9 cellular contexts compared by ENCODE assay signal in genomic region chr14:89466460-89466859, GRCh38. TPM values are rescaled to one million over a fixed set of nuclear protein-coding genes. Genes with fewer than 3 reads are reported as not detected.
A peak's percentile ranks its signal among the peaks of the same experiment; 100 is the strongest.
DNase-seq lines count a peak whose midpoint lies in the region; ATAC-seq, FAIRE-seq and TF ChIP-seq lines count a peak whose summit lies in the region.
"Had no signal": no experiment of that assay in that cellular context is flagged by ENCODE, and none has a peak within 500 bp of the region (broad histone marks: within the 10 kb centered on the region; RNA-seq: fewer than 3 reads in every experiment).

No MANE protein-coding gene starts in this region.

- no peaks in the 10 kb centered on the region for H3K36me3 ChIP-seq in Peyer's patch
- H3K36me3 ChIP-seq in H1 (ENCODE audit: control insufficient read depth in 2 of 4, insufficient read depth in 4 of 4, low read length in 3 of 4): no peaks in the 10 kb centered on the region
- H3K36me3 ChIP-seq in OCI-LY7 (ENCODE audit: insufficient read depth, low read length): no peaks in the 10 kb centered on the region
- no peaks in the 10 kb centered on the region for H3K36me3 ChIP-seq in osteoblast (ENCODE audit: insufficient read depth, low read length)

- no peak overlapping the region for H3K4me3 Mint-ChIP-seq in activated naive CD4-positive, alpha-beta T cell treated with anti-CD3 and anti-CD28 coated beads for 36 hours
- H3K4me3 Mint-ChIP-seq in stimulated activated naive CD8-positive, alpha-beta T cell treated with anti-CD3 and anti-CD28 coated beads, Interleukin-15, amount 100 ng/mL, for 72 hours: peak overlapping the region; percentile 32 to 50
- no peak overlapping the region for H3K4me3 Mint-ChIP-seq in MCF 10A (ENCODE audit: unreplicated experiment)

- H2BK20ac ChIP-seq in H1 (ENCODE audit: low read length): 0 out of 2 replicates have a peak overlapping the region, but pooled peaks have one; percentile 8

- DNase-seq in activated naive CD4-positive, alpha-beta T cell treated with anti-CD3 and anti-CD28 coated beads for 36 hours: peak; percentile 30
- no peak for DNase-seq in activated naive CD4-positive, alpha-beta T cell treated with anti-CD3 and anti-CD28 coated beads, Interleukin-2, amount 50 U/mL, for 16 hours
- DNase-seq in Peyer's patch (peak in 2 of 3 donors; percentile 32 to 63), H1 (ENCODE audit: low read depth in 1 of 2, low spot score in 2 of 2) (no peak), OCI-LY7 (ENCODE audit: low spot score) (no peak), MCF 10A (ENCODE audit: unreplicated experiment) (no peak), osteoblast (ENCODE audit: insufficient read length, low spot score, missing footprints) (no peak)
- DNase-seq in stimulated activated naive CD8-positive, alpha-beta T cell treated with anti-CD3 and anti-CD28 coated beads, Interleukin-15, amount 100 ng/mL, for 72 hours: peak; percentile 33 to 53
- DNase-seq: PC-3 had no signal

- H3K9me3 ChIP-seq in Peyer's patch: no peaks in the 10 kb centered on the region
- H3K9me3 ChIP-seq in H1 (ENCODE audit: insufficient read depth in 2 of 2, low read depth in 1 of 2, low read length in 1 of 2): no peaks in the 10 kb centered on the region
- no peaks in the 10 kb centered on the region for H3K9me3 ChIP-seq in OCI-LY7 (ENCODE audit: low read length)
- H3K9me3 ChIP-seq in osteoblast (ENCODE audit: low read depth, low read length): no peaks in the 10 kb centered on the region

- peaks cover 5% of the 10 kb centered on the region; the same call in 1 of the 2 replicates for H3K79me1 ChIP-seq in H1 (ENCODE audit: low read depth, low read length)

- TF ChIP-seq EP300 in H1 (IDR thresholded peaks at IDR 0.05; ENCODE audit: borderline replicate concordance in 1 of 2, low read depth in 2 of 2, low read length in 2 of 2): no peak

- no peak for TF ChIP-seq POLR2A in Peyer's patch (IDR thresholded peaks at IDR 0.05)
- TF ChIP-seq POLR2A in H1 (IDR thresholded peaks at IDR 0.05; ENCODE audit: control extremely low read depth in 1 of 2, low read depth in 2 of 2, low read length in 2 of 2): no peak

- H3K27me3 Mint-ChIP-seq in activated naive CD4-positive, alpha-beta T cell treated with anti-CD3 and anti-CD28 coated beads for 36 hours (ENCODE audit: low read depth): no peaks in the 10 kb centered on the region
- H3K27me3 Mint-ChIP-seq in stimulated activated naive CD8-positive, alpha-beta T cell treated with anti-CD3 and anti-CD28 coated beads, Interleukin-15, amount 100 ng/mL, for 72 hours: no peaks in the 10 kb centered on the region
- no peaks in the 10 kb centered on the region for H3K27me3 Mint-ChIP-seq in MCF 10A (ENCODE audit: insufficient read depth, unreplicated experiment)

- H3K9ac ChIP-seq in H1 (replicated peaks in 1 of 4; ENCODE audit: extremely low read depth in 1 of 4, low read depth in 3 of 4, low read length in 3 of 4): no peak overlapping the region

- 85% methylated on average over 5 of the region's 5 CpGs; no CpG with 5 or more reads in 1 of the 2 experiments for WGBS in H1 (ENCODE audit: extremely low coverage in 1 of 2, insufficient coverage in 1 of 2, insufficient read length in 1 of 2, insufficient replicate concordance in 2 of 2, low coverage in 1 of 2, low lambda C conversion rate in 2 of 2, missing lambda C conversion rate in 1 of 2), 2 experiments

- H3K4me3 ChIP-seq in Peyer's patch (no peak overlapping the region), H1 (ENCODE audit: extremely low read depth in 1 of 4, insufficient read depth in 2 of 4, low read depth in 3 of 4, low read length in 4 of 4) (no peak overlapping the region), OCI-LY7 (ENCODE audit: low read depth, low read length, poor library complexity, severe bottlenecking) (no peak overlapping the region), osteoblast (ENCODE audit: insufficient read depth, low read length) (no peak overlapping the region)

- CTCF ChIA-PET in activated naive CD4-positive, alpha-beta T cell treated with anti-CD3 and anti-CD28 coated beads for 36 hours (lab: Charles Lee): interaction anchor here (1.6 kb wide), 1 partner anchor 13 kb away, joined by 3 read pairs; no protein-coding TSS in a partner anchor
- CTCF ChIA-PET in H1 (lab: Charles Lee; ENCODE audit: partially characterized antibody): interaction anchor here (0.8 to 3.4 kb wide), 14 partner anchors 10 to 382 kb away, joined by 3 to 18 read pairs (median 4); no protein-coding TSS in a partner anchor
- CTCF ChIA-PET in OCI-LY7 (lab: Charles Lee; ENCODE audit: unreplicated experiment): no interaction called here
- CTCF ChIA-PET in MCF 10A (lab: Yijun Ruan, JAX): interaction anchor here (0.6 kb wide), 1 partner anchor 228 kb away, joined by 4 read pairs; no protein-coding TSS in a partner anchor

- no peak overlapping the region for H3K27ac Mint-ChIP-seq in activated naive CD4-positive, alpha-beta T cell treated with anti-CD3 and anti-CD28 coated beads for 36 hours
- H3K27ac Mint-ChIP-seq in stimulated activated naive CD8-positive, alpha-beta T cell treated with anti-CD3 and anti-CD28 coated beads, Interleukin-15, amount 100 ng/mL, for 72 hours: peak overlapping the region; percentile 50 to 90
- no peak overlapping the region for H3K27ac Mint-ChIP-seq in MCF 10A (ENCODE audit: low read depth, unreplicated experiment)

- H3K9me2 ChIP-seq in OCI-LY7 (ENCODE audit: insufficient read depth, low read length): no peaks in the 10 kb centered on the region

- peaks cover 9% of the 10 kb centered on the region for H3K36me3 Mint-ChIP-seq in activated naive CD4-positive, alpha-beta T cell treated with anti-CD3 and anti-CD28 coated beads for 36 hours (ENCODE audit: low read depth)
- H3K36me3 Mint-ChIP-seq in MCF 10A (ENCODE audit: insufficient read depth, unreplicated experiment): no peaks in the 10 kb centered on the region

- peaks cover 0 to 21% of the 10 kb centered on the region in 2 experiments; a peak in 2 of 4 replicates for H3K79me2 ChIP-seq in H1 (ENCODE audit: control insufficient read depth in 1 of 2, insufficient read depth in 2 of 2, low read length in 2 of 2)
- no peaks in the 10 kb centered on the region for H3K79me2 ChIP-seq in OCI-LY7 (ENCODE audit: insufficient read depth, low read depth, low read length)
- H3K79me2 ChIP-seq in osteoblast (ENCODE audit: insufficient read depth, low read length): no peaks in the 10 kb centered on the region

- no peaks in the 10 kb centered on the region for H4K20me1 ChIP-seq in H1 (replicated peaks in 1 of 2; ENCODE audit: control insufficient read depth in 1 of 2, insufficient read depth in 2 of 2, low read length in 2 of 2)
- H4K20me1 ChIP-seq in OCI-LY7 (ENCODE audit: insufficient read depth, low read length): no peaks in the 10 kb centered on the region
- no peaks in the 10 kb centered on the region for H4K20me1 ChIP-seq in osteoblast (ENCODE audit: insufficient read depth, low read length)

- no peak overlapping the region for H3K23ac ChIP-seq in H1 (ENCODE audit: insufficient read length)

- FAIRE-seq in H1 (lab: Jason Lieb, UNC): no peak

- H3K4me1 Mint-ChIP-seq in activated naive CD4-positive, alpha-beta T cell treated with anti-CD3 and anti-CD28 coated beads for 36 hours (ENCODE audit: low read depth): peaks cover 28% of the 10 kb centered on the region
- peaks cover 53% of the 10 kb centered on the region for H3K4me1 Mint-ChIP-seq in stimulated activated naive CD8-positive, alpha-beta T cell treated with anti-CD3 and anti-CD28 coated beads, Interleukin-15, amount 100 ng/mL, for 72 hours
- no peaks in the 10 kb centered on the region for H3K4me1 Mint-ChIP-seq in MCF 10A (ENCODE audit: insufficient read depth, unreplicated experiment)

- H2AK5ac ChIP-seq in H1 (ENCODE audit: low read depth, low read length): no peak overlapping the region

- H3K27me3 ChIP-seq in Peyer's patch: no peaks in the 10 kb centered on the region
- H3K27me3 ChIP-seq in H1 (replicated peaks in 1 of 4; ENCODE audit: control insufficient read depth in 3 of 4, extremely low read depth in 1 of 4, insufficient read depth in 3 of 4, low read length in 3 of 4): no peaks in the 10 kb centered on the region
- no peaks in the 10 kb centered on the region for H3K27me3 ChIP-seq in osteoblast (ENCODE audit: insufficient read depth, low read length)

- H3K14ac ChIP-seq in H1 (ENCODE audit: insufficient read length): no peak overlapping the region

- H2BK5ac ChIP-seq in H1 (ENCODE audit: low read depth, low read length): peak overlapping the region; percentile 8

- H3K4me2 ChIP-seq in H1 (ENCODE audit: insufficient read depth in 1 of 2, low read depth in 2 of 2, low read length in 2 of 2) (no peak overlapping the region), OCI-LY7 (ENCODE audit: low read length) (no peak overlapping the region), osteoblast (ENCODE audit: insufficient read depth, low read length) (no peak overlapping the region)

- peaks cover 0 to 12% (median 0%) of the 10 kb centered on the region in 4 donors for H3K4me1 ChIP-seq in Peyer's patch
- peaks cover 0 to 4% (median 2%) of the 10 kb centered on the region in 4 experiments; a peak in 5 of 7 replicates for H3K4me1 ChIP-seq in H1 (replicated peaks in 1 of 4; ENCODE audit: control insufficient read depth in 3 of 4, insufficient read depth in 4 of 4, low read length in 3 of 4)
- H3K4me1 ChIP-seq in OCI-LY7 (ENCODE audit: insufficient read depth, low read length, poor library complexity, severe bottlenecking): peaks cover 9% of the 10 kb centered on the region
- no peaks in the 10 kb centered on the region for H3K4me1 ChIP-seq in osteoblast (ENCODE audit: insufficient read depth, low read length)

- H3K27ac ChIP-seq in Peyer's patch (no peak overlapping the region), H1 (ENCODE audit: low read depth, low read length) (no peak overlapping the region), OCI-LY7 (ENCODE audit: low read depth, low read length, poor library complexity, severe bottlenecking) (no peak overlapping the region), osteoblast (ENCODE audit: low read depth, low read length) (no peak overlapping the region)

- TF ChIP-seq CTCF in Peyer's patch (IDR thresholded peaks at IDR 0.05): no peak
- no peak for TF ChIP-seq CTCF in H1 (IDR thresholded peaks at IDR 0.05; ENCODE audit: control extremely low read depth in 1 of 3, insufficient read depth in 1 of 3, low read depth in 1 of 3, low read length in 3 of 3)
- no peak for TF ChIP-seq CTCF in OCI-LY7 (conservative IDR thresholded peaks at IDR 0.05; ENCODE audit: low read length)
- TF ChIP-seq CTCF in MCF 10A (IDR thresholded peaks at IDR 0.05; ENCODE audit: unreplicated experiment): no peak
- TF ChIP-seq CTCF in osteoblast (IDR thresholded peaks at IDR 0.05; ENCODE audit: extremely low read depth, low read depth, low read length): no peak

- intact Hi-C loops in activated naive CD4-positive, alpha-beta T cell treated with anti-CD3 and anti-CD28 coated beads for 36 hours (cut with micrococcal nuclease): no loop called here
- intact Hi-C loops in OCI-LY7 (cut with micrococcal nuclease; ENCODE audit: unreplicated experiment): no loop called here
- intact Hi-C loops in MCF 10A (cut with micrococcal nuclease): no loop called here

- H2AFZ ChIP-seq in H1 (ENCODE audit: low read length) (no peak overlapping the region), OCI-LY7 (ENCODE audit: low read length) (no peak overlapping the region), osteoblast (ENCODE audit: low read length) (no peak overlapping the region)

- H3K56ac ChIP-seq in H1 (replicated peaks; ENCODE audit: insufficient read length, low read depth, low read length): no peak overlapping the region

- no peak overlapping the region; the same call in 1 of the 2 replicates for H2BK15ac ChIP-seq in H1 (ENCODE audit: low read length)

- ATAC-seq in stimulated activated naive CD8-positive, alpha-beta T cell treated with anti-CD3 and anti-CD28 coated beads, Interleukin-15, amount 100 ng/mL, for 72 hours: peak; percentile 99
- ATAC-seq: PC-3 had no signal

- no peak overlapping the region for H2BK120ac ChIP-seq in H1 (replicated peaks; ENCODE audit: low read depth, low read length)

- H3K18ac ChIP-seq in H1 (ENCODE audit: extremely low read depth, low read length): no peak overlapping the region

- TF ChIP-seq RAD21 in H1 (IDR thresholded peaks at IDR 0.05 in 1 of 2, conservative IDR thresholded peaks at IDR 0.05 in 1 of 2; ENCODE audit: low read depth in 2 of 2, low read length in 2 of 2): no peak

- no peak overlapping the region for H3K4ac ChIP-seq in H1 (replicated peaks; ENCODE audit: insufficient read length, low read depth, low read length)

- H4K5ac ChIP-seq in H1 (ENCODE audit: insufficient read length, low read depth, low read length): no peak overlapping the region

- peak overlapping the region; percentile 37 for H4K91ac ChIP-seq in H1 (replicated peaks; ENCODE audit: insufficient read length, low read length)

- BruUV-seq in OCI-LY7 (replicated peaks; lab: Mats Ljungman, UMichigan) (no TSS peak), MCF 10A (replicated peaks; lab: Mats Ljungman, UMichigan) (no TSS peak)

- POLR2A ChIA-PET in H1 (lab: Charles Lee; ENCODE audit: partially characterized antibody): interaction anchor here (1.0 to 1.5 kb wide), 2 partner anchors 8 to 50 kb away, joined by 3 read pairs; no protein-coding TSS in a partner anchor
- POLR2A ChIA-PET in OCI-LY7 (lab: Charles Lee): interaction anchor here (0.7 to 1.6 kb wide), 3 partner anchors 10 to 29 kb away, joined by 3 to 4 read pairs (median 4); no protein-coding TSS in a partner anchor
- POLR2A ChIA-PET in MCF 10A (lab: Yijun Ruan, JAX): interaction anchor here (0.8 kb wide), 1 partner anchor 41 kb away, joined by 5 read pairs; no protein-coding TSS in a partner anchor

- H3K9me3 Mint-ChIP-seq in activated naive CD4-positive, alpha-beta T cell treated with anti-CD3 and anti-CD28 coated beads for 36 hours: no peaks in the 10 kb centered on the region
- H3K9me3 Mint-ChIP-seq in stimulated activated naive CD8-positive, alpha-beta T cell treated with anti-CD3 and anti-CD28 coated beads, Interleukin-15, amount 100 ng/mL, for 72 hours: peaks cover 0 to 6% of the 10 kb centered on the region in 2 donors
- H3K9me3 Mint-ChIP-seq in MCF 10A (ENCODE audit: unreplicated experiment): no peaks in the 10 kb centered on the region

- no peak overlapping the region for H4K8ac ChIP-seq in H1 (ENCODE audit: extremely low read depth, insufficient read depth, low read length)

- no peaks in the 10 kb centered on the region for H3K23me2 ChIP-seq in H1 (ENCODE audit: low read depth, low read length)

- no peak overlapping the region for H2BK12ac ChIP-seq in H1 (ENCODE audit: low read depth, low read length)

RNA-seq across cellular contexts. Expression of gene FOXN3, which starts 49.4 kb away (rescaled TPM):
- 10 to 100 TPM; 64.6 to 65.0 TPM for total RNA-seq in activated naive CD4-positive, alpha-beta T cell treated with anti-CD3 and anti-CD28 coated beads for 36 hours
- 100 to 1,000 TPM; 129 to 213 (median 163) TPM for total RNA-seq in Peyer's patch
- total RNA-seq in H1 (2021; fragmentation: NEBNext Ultra II Directional; extraction: Animal tissue kit (Norgen Biotek cat#: 25700)): 165 and 178 TPM in 2 replicates
- 52.6 and 76.3 TPM in 2 replicates for polyA plus RNA-seq in H1 (2011; rRNA removed)
- 50.2 TPM for polyA plus RNA-seq in H1 (2011; cell fraction: cytosol; rRNA removed)
- polyA plus RNA-seq in H1 (2011; cell fraction: nucleus; rRNA removed): 191 TPM
- polyA plus RNA-seq in H1 (2012, experiment 1 of 2): 51.0 to 70.0 TPM (median 65.0 TPM) in 4 replicates
- 16.0 TPM for polyA plus RNA-seq in H1 (2012, experiment 2 of 2)
- 81.3 TPM for polyA plus RNA-seq in H1 (2013, experiment 1 of 2)
- 76.7 TPM for polyA plus RNA-seq in H1 (2013, experiment 2 of 2)
- polyA minus RNA-seq in H1 (2011; rRNA and poly(A)+ RNA removed): 259 and 262 TPM in 2 replicates
- 110 TPM for polyA minus RNA-seq in H1 (2011; cell fraction: cytosol; rRNA and poly(A)+ RNA removed)
- 411 TPM for polyA minus RNA-seq in H1 (2011; cell fraction: nucleus; rRNA and poly(A)+ RNA removed)
- 54.8 and 77.7 TPM in 2 replicates for total RNA-seq in OCI-LY7 (2014; rRNA removed; shearing (Covaris generic))
- 102 and 108 TPM in 2 replicates for total RNA-seq in OCI-LY7 (2022)
- total RNA-seq in MCF 10A (2022): 25.8 and 27.1 TPM in 2 replicates
- 44.5 and 49.9 TPM in 2 replicates for total RNA-seq in osteoblast

Comparison
In these comparisons a context has a peak if more than half of its experiments do, and no peak if none do; other contexts are left out.
1. DNase-seq: peak in activated naive CD4-positive, alpha-beta T cell treated with anti-CD3 and anti-CD28 coated beads for 36 hours (single experiment), Peyer's patch (2 of 3) and stimulated activated naive CD8-positive, alpha-beta T cell treated with anti-CD3 and anti-CD28 coated beads, Interleukin-15, amount 100 ng/mL, for 72 hours (2 of 2); none in activated naive CD4-positive, alpha-beta T cell treated with anti-CD3 and anti-CD28 coated beads, Interleukin-2, amount 50 U/mL, for 16 hours (single experiment), H1 (0 of 2), OCI-LY7 (single experiment), MCF 10A (single experiment) and osteoblast (single experiment).
2. H3K27ac Mint-ChIP-seq: peak in stimulated activated naive CD8-positive, alpha-beta T cell treated with anti-CD3 and anti-CD28 coated beads, Interleukin-15, amount 100 ng/mL, for 72 hours (2 of 2); none in activated naive CD4-positive, alpha-beta T cell treated with anti-CD3 and anti-CD28 coated beads for 36 hours (single experiment) and MCF 10A (single experiment).
3. H3K4me3 Mint-ChIP-seq: peak in stimulated activated naive CD8-positive, alpha-beta T cell treated with anti-CD3 and anti-CD28 coated beads, Interleukin-15, amount 100 ng/mL, for 72 hours (2 of 2); none in activated naive CD4-positive, alpha-beta T cell treated with anti-CD3 and anti-CD28 coated beads for 36 hours (single experiment) and MCF 10A (single experiment).